Comparison of ENCODE assay signal across 10 cellular contexts in genomic region chr11:134393638-134394037, GRCh38. TPM values are rescaled to one million over a fixed set of nuclear protein-coding genes. Genes with fewer than 3 reads are reported as not detected.
DNase-seq lines count a peak whose midpoint lies in the region; ATAC-seq and TF ChIP-seq lines count a peak whose summit lies in the region.
"Had no signal": no experiment of that assay in that cellular context is flagged by ENCODE, and none has a peak within 500 bp of the region (broad histone marks: within the 10 kb centered on the region; RNA-seq: fewer than 3 reads in every experiment).

No MANE protein-coding gene starts in this region.

- intact Hi-C loops in Panc1 (cut with micrococcal nuclease; ENCODE audit: unreplicated experiment) (no loop called here), stomach (cut with DNase I; ENCODE audit: low total_unique reads) (no loop called here)

- 23 to 27% (median 25%) methylated on average over 13 to 14 of the region's 14 CpGs for WGBS in stomach, 5 donors

- POLR2A ChIA-PET in Panc1 (lab: Charles Lee), result no interaction called here

- H3K27me3 ChIP-seq in Panc1 (ENCODE audit: control insufficient read depth, insufficient read depth, low read length) (peaks cover 4% of the 10 kb centered on the region), stomach (peaks cover 0 to 20% (median 0%) of the 10 kb centered on the region in 3 donors)

- H3K27ac ChIP-seq in Panc1 (ENCODE audit: low read length) (no peak overlapping the region), stomach (no peak overlapping the region)

- peak; percentile 90; the same call in 1 of the 2 replicates for ATAC-seq in Panc1
- ATAC-seq: activated T-cell treated with anti-CD3 and anti-CD28 coated beads, Interleukin-2, amount 50 U/mL, for 72 hours had no signal

- H3K4me1 ChIP-seq in Panc1 (ENCODE audit: control insufficient read depth, insufficient read depth, low read length) (no peaks in the 10 kb centered on the region), stomach (peaks cover 3 to 18% (median 8%) of the 10 kb centered on the region in 4 donors)

- in situ Hi-C loops in Panc1 (cut with HindIII; ENCODE audit: low pct_unique_long_range_greater_than_20kb, low sequenced_read_pairs), result no loop called here

- no peaks in the 10 kb centered on the region for H3K9me3 ChIP-seq in Panc1 (ENCODE audit: control insufficient read depth, insufficient read depth, low read depth, low read length)
- H3K9me3 ChIP-seq in stomach, result no peaks in the 10 kb centered on the region

- no peaks in the 10 kb centered on the region for H3K36me3 ChIP-seq in Panc1 (ENCODE audit: control insufficient read depth, insufficient read depth, low read length)
- H3K36me3 ChIP-seq in stomach, result no peaks in the 10 kb centered on the region

- CTCF ChIA-PET in Panc1 (lab: Charles Lee), result interaction anchor here (0.6 kb wide), 1 partner anchor 333 kb away, joined by 3 read pairs; no protein-coding TSS in a partner anchor

- no TSS peak for BruUV-seq in Panc1 (replicated peaks; lab: Mats Ljungman, UMichigan)

- H3K4me3 ChIP-seq in Panc1 (ENCODE audit: low read depth in 2 of 2, low read length in 2 of 2) (no peak overlapping the region), stomach (no peak overlapping the region)

- TF ChIP-seq POLR2A in stomach (IDR thresholded peaks at IDR 0.05), result no peak

- no peak; the same call in 1 of the 2 replicates for TF ChIP-seq CTCF in Panc1 (IDR thresholded peaks at IDR 0.05)
- peak in 4 of 7 experiments; percentile 7 to 41 (median 22) for TF ChIP-seq CTCF in stomach (IDR thresholded peaks at IDR 0.05)

- TF ChIP-seq EP300 in stomach (IDR thresholded peaks at IDR 0.05), result no peak

- DNase-seq in NCI-H2227 (lab: John Stamatoyannopoulos, UW; ENCODE audit: unreplicated experiment) (peak; percentile 7), NCI-H2227 treated with DMSO at 0.1 percent for 48 hours (lab: John Stamatoyannopoulos, UW) (no peak), Panc1 (ENCODE audit: low read depth, low spot score) (no peak), hypothalamus (lab: John Stamatoyannopoulos, UW) (peak in 34 of 51 donors; percentile 12 to 69 (median 40)), stomach (peak; percentile 49), HK-2 (ENCODE audit: unreplicated experiment) (no peak), MV-4-11 (lab: John Stamatoyannopoulos, UW) (no peak), dermis blood vessel endothelial cell (no peak)
- DNase-seq: activated T-cell treated with anti-CD3 and anti-CD28 coated beads, Interleukin-2, amount 50 U/mL, for 72 hours; NCI-H2081 treated with DMSO at 0.1 percent for 48 hours had no signal

RNA-seq across cellular contexts. Expression of gene B3GAT1, which starts 18.4 kb away (rescaled TPM):
- total RNA-seq in Panc1 (2021; ENCODE audit: unreplicated experiment) (0.10 TPM), stomach (10 to 100 TPM in 3 of 5 donors, not detected in 2; 21.0 to 34.4 (median 25.8) TPM), dermis blood vessel endothelial cell (not detected in 2 replicates)
- polyA plus RNA-seq in Panc1 (2012; ENCODE audit: insufficient read length), result 0.10 TPM
- 10 to 100 TPM in 2 of 3 donors, 1 to 10 TPM in 1; 5.3 to 16.3 (median 12.6) TPM for polyA plus RNA-seq in stomach

Comparison
In these comparisons a context has a peak if more than half of its experiments do, and no peak if none do; other contexts are left out.
1. DNase-seq: peak in NCI-H2227 (single experiment), hypothalamus (34 of 51) and stomach (single experiment); none in NCI-H2227 treated with DMSO at 0.1 percent for 48 hours (single experiment), Panc1 (single experiment), HK-2 (single experiment), MV-4-11 (single experiment) and dermis blood vessel endothelial cell (single experiment).